ENCODE assay signal across 8 cellular contexts in the genomic region with DNA sequence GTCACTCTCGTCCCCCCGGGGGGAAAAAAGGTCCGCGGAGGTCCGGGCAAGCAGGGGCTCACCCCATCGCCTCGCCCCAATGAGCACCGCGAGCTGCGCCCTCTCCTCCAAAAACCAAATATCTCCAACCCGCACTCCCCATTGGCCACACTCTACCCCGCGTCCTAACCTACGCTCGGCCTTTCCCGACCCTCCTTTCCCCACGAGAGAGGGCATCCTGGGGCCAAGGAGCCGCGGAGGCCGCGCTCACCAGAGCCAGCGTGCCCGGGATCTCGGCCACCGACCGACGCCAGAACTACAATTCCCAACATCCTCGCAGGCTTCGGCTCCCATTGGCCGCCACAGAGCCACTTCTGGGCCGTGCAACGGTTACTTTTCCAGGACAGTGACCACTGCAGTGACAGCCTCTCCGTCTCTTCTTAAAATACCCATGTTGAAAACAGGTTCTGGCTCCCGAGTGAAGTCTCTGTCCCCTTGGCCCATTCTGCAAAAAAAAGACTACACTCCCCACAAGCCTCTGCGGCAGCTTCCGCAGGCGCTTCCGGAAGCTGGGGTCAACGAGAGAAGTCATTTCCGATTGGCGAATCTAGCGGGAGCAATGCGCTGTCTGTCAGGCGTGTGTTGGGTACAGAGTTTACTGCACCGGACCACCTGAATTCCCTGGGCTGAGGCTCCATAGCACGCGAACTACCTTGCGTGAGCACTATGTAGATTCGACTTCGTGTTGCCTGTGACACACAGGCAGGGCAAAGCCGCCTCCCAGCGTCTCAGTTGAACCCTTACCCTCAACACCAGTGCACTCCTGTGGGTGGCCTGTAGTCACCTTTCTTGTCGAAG. TPM values are rescaled to one million over a fixed set of nuclear protein-coding genes. Genes with fewer than 3 reads are reported as not detected.
DNase-seq lines count a peak whose midpoint lies in the region; ATAC-seq and TF ChIP-seq lines count a peak whose summit lies in the region.

A gene (minus strand): TSS at position 285 of the 837 bp plus-strand sequence. CDS start 15,020 bp downstream, outside the sequence.

- H3K4me1 Mint-ChIP-seq in CD4-positive, alpha-beta T cell (ENCODE audit: low read depth): peaks cover 29% of the 10 kb centered on the region
- peaks cover 19% of the 10 kb centered on the region for H3K4me1 Mint-ChIP-seq in activated CD8-positive, alpha-beta T cell treated with anti-CD3 and anti-CD28 coated beads for 36 hours (ENCODE audit: low read depth)

- H3K27ac Mint-ChIP-seq in CD4-positive, alpha-beta T cell: peak within 1 kb of the TSS; percentile 81
- H3K27ac Mint-ChIP-seq in activated CD8-positive, alpha-beta T cell treated with anti-CD3 and anti-CD28 coated beads for 36 hours: peak within 1 kb of the TSS; percentile 98

- CTCF ChIA-PET in CD4-positive, alpha-beta T cell (lab: Charles Lee): interaction anchor here (2.8 to 3.3 kb wide), 2 partner anchors 13 to 15 kb away, joined by 23 to 26 read pairs; no protein-coding TSS in a partner anchor
- CTCF ChIA-PET in activated CD8-positive, alpha-beta T cell treated with anti-CD3 and anti-CD28 coated beads for 36 hours (lab: Charles Lee): interaction anchor here (1.1 to 9.4 kb wide), 3 partner anchors 10 to 56 kb away, joined by 3 to 147 read pairs (median 3); no protein-coding TSS in a partner anchor

- POLR2A ChIA-PET in CD4-positive, alpha-beta T cell (lab: Charles Lee): interaction anchor here (0.6 to 3.6 kb wide), 7 partner anchors 13 to 155 kb away, joined by 3 to 38 read pairs (median 4); a partner anchor contains a TSS
- POLR2A ChIA-PET in activated CD8-positive, alpha-beta T cell treated with anti-CD3 and anti-CD28 coated beads for 36 hours (lab: Charles Lee): interaction anchor here (1.3 to 3.7 kb wide), 5 partner anchors 16 to 146 kb away, joined by 3 to 22 read pairs (median 5); a partner anchor contains a TSS

- no peak within 1 kb of the TSS for H3K27ac ChIP-seq in CD4-positive, alpha-beta T cell (ENCODE audit: low read depth, low read length)

- peaks cover 25% of the 10 kb centered on the region for H3K27me3 Mint-ChIP-seq in CD4-positive, alpha-beta T cell
- peaks cover 8% of the 10 kb centered on the region for H3K27me3 Mint-ChIP-seq in activated CD8-positive, alpha-beta T cell treated with anti-CD3 and anti-CD28 coated beads for 36 hours

- TF ChIP-seq CTCF in CD4-positive, alpha-beta T cell (IDR thresholded peaks at IDR 0.05): no peak
- TF ChIP-seq CTCF in activated CD8-positive, alpha-beta T cell treated with anti-CD3 and anti-CD28 coated beads for 36 hours (IDR thresholded peaks at IDR 0.05): no peak

- peaks cover 7% of the 10 kb centered on the region for H3K36me3 Mint-ChIP-seq in CD4-positive, alpha-beta T cell (ENCODE audit: low read depth)
- peaks cover 14% of the 10 kb centered on the region for H3K36me3 Mint-ChIP-seq in activated CD8-positive, alpha-beta T cell treated with anti-CD3 and anti-CD28 coated beads for 36 hours (ENCODE audit: low read depth)

- peak; percentile 94 for ATAC-seq in CD4-positive, alpha-beta T cell (ENCODE audit: poor library complexity)
- ATAC-seq in GM19395 (IDR thresholded peaks at IDR 0.05; ENCODE audit: unreplicated experiment) (peak; percentile 95), HG03558 (IDR thresholded peaks at IDR 0.05; ENCODE audit: extremely low read depth, unreplicated experiment) (peak; percentile 73)
- ATAC-seq in activated CD8-positive, alpha-beta T cell treated with anti-CD3 and anti-CD28 coated beads for 36 hours: peak; percentile 95

- H3K9me3 Mint-ChIP-seq in CD4-positive, alpha-beta T cell: no peaks in the 10 kb centered on the region
- no peaks in the 10 kb centered on the region for H3K9me3 Mint-ChIP-seq in activated CD8-positive, alpha-beta T cell treated with anti-CD3 and anti-CD28 coated beads for 36 hours

- peaks cover 13% of the 10 kb centered on the region for H3K27me3 ChIP-seq in CD4-positive, alpha-beta T cell (ENCODE audit: control insufficient read depth, insufficient read depth, low read length)

- intact Hi-C loops in CD4-positive, alpha-beta T cell (cut with DNase I, micrococcal nuclease): loop anchor here (1.0 to 2.0 kb wide), 3 partner anchors 16 to 406 kb away; a partner anchor contains a TSS
- intact Hi-C loops in activated CD8-positive, alpha-beta T cell treated with anti-CD3 and anti-CD28 coated beads for 36 hours (cut with micrococcal nuclease): no loop called here

- H3K9me3 ChIP-seq in CD4-positive, alpha-beta T cell (ENCODE audit: control insufficient read depth, low read length): no peaks in the 10 kb centered on the region

- peak; percentile 58 to 77 (median 68) for DNase-seq in CD4-positive, alpha-beta T cell
- peak; percentile 53 for DNase-seq in NCI-H82 treated with DMSO at 0.1 percent for 48 hours (lab: John Stamatoyannopoulos, UW; ENCODE audit: unreplicated experiment)
- DNase-seq in activated CD8-positive, alpha-beta T cell treated with anti-CD3 and anti-CD28 coated beads for 36 hours: peak; percentile 85
- DNase-seq in effector CD4-positive, alpha-beta T cell: peak; percentile 75
- DNase-seq in medulla oblongata (ENCODE audit: extremely low spot score): peak; percentile 92
- peak; percentile 31 for DNase-seq in stimulated activated CD8-positive, alpha-beta memory T cell treated with anti-CD3 and anti-CD28 coated beads, Interleukin-12 subunit alpha, Interleukin-12 subunit beta, amount 100 ng/mL, for 24 hours (ENCODE audit: extremely low read depth)

- peak within 1 kb of the TSS; percentile 99 for H3K4me3 Mint-ChIP-seq in CD4-positive, alpha-beta T cell
- peak within 1 kb of the TSS; percentile 96 for H3K4me3 Mint-ChIP-seq in activated CD8-positive, alpha-beta T cell treated with anti-CD3 and anti-CD28 coated beads for 36 hours

RNA-seq across cellular contexts. Expression of the gene that starts here (rescaled TPM):
- total RNA-seq in CD4-positive, alpha-beta T cell: 1 to 10 TPM; 5.0 to 5.1 TPM
- 1 to 10 TPM; 8.5 to 9.5 TPM for total RNA-seq in activated CD8-positive, alpha-beta T cell treated with anti-CD3 and anti-CD28 coated beads for 36 hours

Comparison
In these comparisons a context has a peak if more than half of its experiments do, and no peak if none do; other contexts are left out.
1. DNase-seq: peak in every context shown above with its lines; median percentile 92 in medulla oblongata; 85 in activated CD8-positive, alpha-beta T cell treated with anti-CD3 and anti-CD28 coated beads for 36 hours; 75 in effector CD4-positive, alpha-beta T cell; 68 in CD4-positive, alpha-beta T cell; 53 in NCI-H82 treated with DMSO at 0.1 percent for 48 hours; 31 in stimulated activated CD8-positive, alpha-beta memory T cell treated with anti-CD3 and anti-CD28 coated beads, Interleukin-12 subunit alpha, Interleukin-12 subunit beta, amount 100 ng/mL, for 24 hours.